In the genomic region with DNA sequence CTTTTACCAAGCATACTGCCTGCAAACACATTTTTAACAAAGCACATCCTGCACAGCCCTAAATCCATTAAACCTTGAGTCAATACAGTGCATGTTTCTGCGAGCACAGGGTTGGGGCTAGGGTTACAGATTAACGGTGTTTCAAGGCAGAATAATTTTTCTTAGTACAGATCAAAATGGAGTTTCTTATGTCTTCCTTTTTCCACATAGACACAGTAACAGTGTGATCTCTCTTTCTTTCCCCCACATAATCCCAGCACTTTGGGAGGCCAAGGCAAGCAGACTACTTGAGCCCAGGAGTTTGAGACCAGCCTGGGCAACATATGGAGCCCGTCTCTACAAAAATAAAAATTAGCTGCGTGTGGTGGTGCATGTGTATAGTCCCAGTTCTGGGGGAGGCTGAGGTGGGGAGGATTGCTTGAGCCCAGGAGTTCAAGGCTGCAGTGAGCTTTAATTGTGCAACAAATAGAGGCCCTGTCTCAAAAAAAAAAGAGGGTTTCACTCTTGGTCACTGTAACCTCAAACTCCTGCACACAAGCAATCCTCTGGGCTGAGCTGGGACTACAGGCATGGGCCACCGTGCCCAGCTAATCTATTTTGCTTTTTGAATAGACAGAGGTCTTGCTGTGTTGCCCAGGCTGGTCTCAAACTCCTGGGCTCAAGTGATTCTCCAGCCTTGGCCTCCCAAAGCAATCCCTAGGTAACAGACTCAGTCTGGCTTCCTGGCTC, we compare ENCODE assay signal across 11 cellular contexts. TPM values are rescaled to one million over a fixed set of nuclear protein-coding genes. Genes with fewer than 3 reads are reported as not detected.
DNase-seq lines count a peak whose midpoint lies in the region; ATAC-seq, FAIRE-seq and TF ChIP-seq lines count a peak whose summit lies in the region.
"Had no signal": no experiment of that assay in that cellular context is flagged by ENCODE, and none has a peak within 500 bp of the region (broad histone marks: within the 10 kb centered on the region; RNA-seq: fewer than 3 reads in every experiment).

No MANE protein-coding gene starts in this region.

- H3K27me3 ChIP-seq in Caco-2 (replicated peaks; ENCODE audit: control insufficient read depth, insufficient read depth, low read length) = no peaks in the 10 kb centered on the region
- no peaks in the 10 kb centered on the region for H3K27me3 ChIP-seq in Loucy (ENCODE audit: insufficient read depth, low read length, poor library complexity, severe bottlenecking)
- no peaks in the 10 kb centered on the region for H3K27me3 ChIP-seq in K562 (ENCODE audit: control insufficient read depth in 2 of 2, insufficient read depth in 2 of 2, low read length in 2 of 2)
- no peaks in the 10 kb centered on the region for H3K27me3 ChIP-seq in small intestine (ENCODE audit: control insufficient read depth in 2 of 2, insufficient read depth in 2 of 2, low read length in 2 of 2)
- H3K27me3 ChIP-seq: adrenal gland had no signal

- ATAC-seq in K562 (no peak), HG03039 (IDR thresholded peaks at IDR 0.05; ENCODE audit: unreplicated experiment) (no peak)

- no peak overlapping the region for H3K4me3 ChIP-seq in Caco-2 (ENCODE audit: low read depth, low read length)
- no peak overlapping the region for H3K4me3 ChIP-seq in Loucy (ENCODE audit: low read length, poor library complexity, severe bottlenecking)
- H3K4me3 ChIP-seq in K562 = peak overlapping the region; percentile 30; the same call in 1 of the 2 replicates
- H3K4me3 ChIP-seq in small intestine (ENCODE audit: low read depth in 1 of 2, low read length in 2 of 2) = no peak overlapping the region
- H3K4me3 ChIP-seq: adrenal gland had no signal

- WGBS in K562 (ENCODE audit: insufficient coverage, low coverage, missing lambda C conversion rate) = 24% methylated on average over 5 of the region's 5 CpGs
- 68 to 78% (median 77%) methylated on average over 5 of the region's 5 CpGs for WGBS in small intestine, 3 donors

- intact Hi-C loops in Caco-2 (cut with micrococcal nuclease; ENCODE audit: unreplicated experiment) (no loop called here), K562 (cut with micrococcal nuclease) (loop anchor here (5.0 kb wide), 2 partner anchors 54 to 134 kb away; a partner anchor contains a TSS)

- H3K27me3 Mint-ChIP-seq in Caco-2 (ENCODE audit: insufficient read depth, unreplicated experiment) = no peaks in the 10 kb centered on the region

- H3K4me1 Mint-ChIP-seq in Caco-2 (ENCODE audit: low read depth, unreplicated experiment) = peaks cover 47% of the 10 kb centered on the region

- H3K4me1 ChIP-seq in Caco-2 (peaks cover 29% of the 10 kb centered on the region), Loucy (ENCODE audit: insufficient read depth, low read length, poor library complexity, severe bottlenecking) (peaks cover 29% of the 10 kb centered on the region), K562 (replicated peaks in 1 of 2; ENCODE audit: control insufficient read depth in 2 of 2, insufficient read depth in 2 of 2, low read length in 2 of 2) (peaks cover 22 to 28% of the 10 kb centered on the region in 2 experiments; a peak in 4 of 5 replicates), small intestine (ENCODE audit: control insufficient read depth in 2 of 2, insufficient read depth in 1 of 2, low read depth in 1 of 2, low read length in 1 of 2) (no peaks in the 10 kb centered on the region)

- CTCF ChIA-PET in Caco-2 (lab: Charles Lee) (interaction anchor here (1.1 to 1.3 kb wide), 3 partner anchors 20 to 75 kb away, joined by 3 to 6 read pairs (median 4); no protein-coding TSS in a partner anchor), K562 (lab: Yijun Ruan, JAX; ENCODE audit: low intra/inter-chr PET ratio) (interaction anchor here (4.1 kb wide), 1 partner anchor 74 kb away, joined by 51 read pairs; a partner anchor contains a TSS)

- no peak overlapping the region for H2AFZ ChIP-seq in Loucy (ENCODE audit: low read length)
- no peak overlapping the region for H2AFZ ChIP-seq in K562 (ENCODE audit: low read depth, low read length)

- H3K9me1 ChIP-seq in K562 (ENCODE audit: control insufficient read depth, insufficient read depth, low read length) = no peaks in the 10 kb centered on the region

- DNase-seq in Caco-2 (no peak), K562 (ENCODE audit: extremely low read depth in 1 of 4, low spot score in 3 of 4) (no peak), small intestine (no peak), NCI-H187 treated with DMSO at 0.1 percent for 48 hours (lab: John Stamatoyannopoulos, UW) (no peak)
- DNase-seq: NK-92 treated with Interleukin-12 subunit alpha and Interleukin-12 subunit beta, amount 100 ng/mL, for 24 hours had no signal

- TF ChIP-seq RAD21 in K562 (CRISPR knock-in tag; conservative IDR thresholded peaks at IDR 0.05 in 1 of 2, IDR thresholded peaks at IDR 0.05 in 1 of 2) = peak in 1 of 2 experiments; percentile 7; a peak in 1 of 4 replicates

- H3K9me3 ChIP-seq in Caco-2 (no peaks in the 10 kb centered on the region), Loucy (ENCODE audit: insufficient read depth, low read depth, low read length) (no peaks in the 10 kb centered on the region), K562 (replicated peaks; ENCODE audit: control insufficient read depth, insufficient read depth, low read depth, low read length) (no peaks in the 10 kb centered on the region), small intestine (ENCODE audit: control insufficient read depth, low read depth) (no peaks in the 10 kb centered on the region)
- H3K9me3 ChIP-seq: adrenal gland had no signal

- peak overlapping the region; percentile 42 for H3K4me3 Mint-ChIP-seq in Caco-2 (ENCODE audit: unreplicated experiment)

- no peaks in the 10 kb centered on the region for H3K9me3 Mint-ChIP-seq in Caco-2 (ENCODE audit: unreplicated experiment)

- H3F3A ChIP-seq in Loucy (ENCODE audit: low read depth) = no peaks in the 10 kb centered on the region

- BruUV-seq in Caco-2 (replicated peaks; lab: Mats Ljungman, UMichigan) (no TSS peak), K562 (replicated peaks; lab: Mats Ljungman, UMichigan) (no TSS peak)

- H3K9ac ChIP-seq in Loucy (ENCODE audit: low read depth, low read length, poor library complexity, severe bottlenecking) (peak overlapping the region; percentile 47), K562 (ENCODE audit: insufficient read depth in 1 of 2, low read depth in 2 of 2, low read length in 2 of 2) (peak overlapping the region; percentile 53 to 59; a peak in 2 of 4 replicates)

- in situ Hi-C loops in K562 (cut with MboI) = loop anchor here (25.0 kb wide), 1 partner anchor 474 kb away; no protein-coding TSS in a partner anchor

- no peak for FAIRE-seq in K562 (lab: Jason Lieb, UNC)
- FAIRE-seq in small intestine (lab: Jason Lieb, UNC) = no peak
- FAIRE-seq: D721Med had no signal

- H3K4me2 ChIP-seq in Loucy (ENCODE audit: low read depth, low read length, poor library complexity, severe bottlenecking) (no peak overlapping the region), K562 (ENCODE audit: insufficient read depth, low read length) (peak overlapping the region; percentile 76)

- POLR2A ChIA-PET in Caco-2 (lab: Charles Lee) = interaction anchor here (1.9 kb wide), 1 partner anchor 20 kb away, joined by 14 read pairs; no protein-coding TSS in a partner anchor
- POLR2A ChIA-PET in K562 (lab: Yijun Ruan, JAX) = interaction anchor here (0.6 to 7.2 kb wide), 9 partner anchors 10 to 134 kb away, joined by 3 to 45 read pairs (median 4); a partner anchor contains a TSS

- no peaks in the 10 kb centered on the region for H3K9me2 ChIP-seq in Loucy (replicated peaks; ENCODE audit: low read depth, low read length)

- TF ChIP-seq EP300 in K562 (IDR thresholded peaks at IDR 0.05; ENCODE audit: low read length) = no peak

- TF ChIP-seq POLR2A in K562 (conservative IDR thresholded peaks at IDR 0.05) = no peak

- peak overlapping the region; percentile 51 for H3K27ac Mint-ChIP-seq in Caco-2 (ENCODE audit: unreplicated experiment)

- TF ChIP-seq CTCF in Caco-2 (IDR thresholded peaks at IDR 0.05; ENCODE audit: insufficient read depth in 1 of 2, low read depth in 1 of 2, low read length in 1 of 2, severe bottlenecking in 1 of 2, unreplicated experiment in 1 of 2) (no peak), Loucy (conservative IDR thresholded peaks at IDR 0.05; ENCODE audit: low read length) (no peak), K562 (IDR thresholded peaks at IDR 0.05 in 2 of 3, conservative IDR thresholded peaks at IDR 0.05 in 1 of 3; ENCODE audit: insufficient read depth in 2 of 3, low read depth in 1 of 3, low read length in 3 of 3) (no peak)

- H3K79me2 ChIP-seq in Loucy (ENCODE audit: insufficient read depth, low read length) (peaks cover 44% of the 10 kb centered on the region), K562 (ENCODE audit: control insufficient read depth, insufficient read depth, low read length) (peaks cover 97% of the 10 kb centered on the region)

- H3K36me3 Mint-ChIP-seq in Caco-2 (ENCODE audit: insufficient read depth, unreplicated experiment) = peaks cover 74% of the 10 kb centered on the region

- H4K20me1 ChIP-seq in Loucy (ENCODE audit: insufficient read depth, low read length, poor library complexity, severe bottlenecking) (no peaks in the 10 kb centered on the region), K562 (replicated peaks; ENCODE audit: control insufficient read depth, insufficient read depth, low read length) (peaks cover 13% of the 10 kb centered on the region)

- no peaks in the 10 kb centered on the region; the same call in 1 of the 2 replicates for H3K36me3 ChIP-seq in Caco-2 (ENCODE audit: control insufficient read depth, insufficient read depth, low read length)
- no peaks in the 10 kb centered on the region for H3K36me3 ChIP-seq in Loucy (ENCODE audit: insufficient read depth, low read length)
- peaks cover 52% of the 10 kb centered on the region for H3K36me3 ChIP-seq in K562 (ENCODE audit: control insufficient read depth, insufficient read depth, low read length)
- H3K36me3 ChIP-seq in small intestine (ENCODE audit: control insufficient read depth in 2 of 2, insufficient read depth in 2 of 2, low read length in 2 of 2) = no peaks in the 10 kb centered on the region
- H3K36me3 ChIP-seq: adrenal gland had no signal

- H3K27ac ChIP-seq in K562 (ENCODE audit: extremely low read depth, low read depth, low read length) (peak overlapping the region; percentile 63; the same call in 2 of the 3 replicates), small intestine (ENCODE audit: low read depth in 1 of 2, low read length in 1 of 2) (no peak overlapping the region)
- H3K27ac ChIP-seq: adrenal gland had no signal

RNA-seq across cellular contexts. Expression of a gene that starts 19.7 kb away (rescaled TPM):
- total RNA-seq in Caco-2 (2022) = 763 and 879 TPM in 2 replicates
- 762 and 871 TPM in 2 replicates for total RNA-seq in K562 (2011; cell fraction: chromatin; rRNA removed; ENCODE audit: low replicate concordance)
- 808 and 809 TPM in 2 replicates for total RNA-seq in K562 (2011; cell fraction: nucleolus; rRNA removed)
- total RNA-seq in K562 (2011; cell fraction: nucleoplasm; rRNA removed) = 628 and 726 TPM in 2 replicates
- total RNA-seq in K562 (2014; rRNA removed) = 245 and 289 TPM in 2 replicates
- total RNA-seq in K562 (2014; rRNA removed; fragmentation: Illumina TruSeq; extraction: Trizol) = 214 and 276 TPM in 2 replicates
- total RNA-seq in K562 (2015; rRNA removed; fragmentation: Illumina TruSeq; extraction: Trizol) = 120 and 132 TPM in 2 replicates
- 255 and 276 TPM in 2 replicates for total RNA-seq in K562 (2021)
- polyA plus RNA-seq in K562 (2011; rRNA removed) = 282 and 323 TPM in 2 replicates
- 289 and 316 TPM in 2 replicates for polyA plus RNA-seq in K562 (2011; cell fraction: cytosol; rRNA removed)
- polyA plus RNA-seq in K562 (2011; cell fraction: nucleus; rRNA removed) = 1,169 and 1,253 TPM in 2 replicates
- polyA plus RNA-seq in K562 (2012) = 196 and 375 TPM in 2 replicates
- polyA plus RNA-seq in K562 (2014; fragmentation: Illumina TruSeq; extraction: Trizol) = 183 and 221 TPM in 2 replicates
- 10 to 100 TPM; 20.0 to 39.7 TPM for polyA plus RNA-seq in K562 (2014; fragmentation: Nextera tagmentation; extraction: Ambion mirVana)
- polyA plus RNA-seq in K562 (2014; rRNA removed) = 254 and 296 TPM in 2 replicates
- polyA minus RNA-seq in K562 (2011; rRNA and poly(A)+ RNA removed) = 168 and 173 TPM in 2 replicates
- 167 and 196 TPM in 2 replicates for polyA minus RNA-seq in K562 (2011; cell fraction: cytosol; rRNA and poly(A)+ RNA removed)
- polyA minus RNA-seq in K562 (2011; cell fraction: nucleus; rRNA and poly(A)+ RNA removed) = 164 and 348 TPM in 2 replicates
- 100 to 1,000 TPM; 124 to 200 (median 176) TPM for polyA plus RNA-seq in small intestine

RNA-seq across cellular contexts. Expression of a gene that starts 21.6 kb away (rescaled TPM):
- 112 and 115 TPM in 2 replicates for total RNA-seq in Caco-2 (2022)
- 146 and 260 TPM in 2 replicates for total RNA-seq in K562 (2011; cell fraction: chromatin; rRNA removed; ENCODE audit: low replicate concordance)
- 230 and 252 TPM in 2 replicates for total RNA-seq in K562 (2011; cell fraction: nucleolus; rRNA removed)
- 260 and 399 TPM in 2 replicates for total RNA-seq in K562 (2011; cell fraction: nucleoplasm; rRNA removed)
- total RNA-seq in K562 (2014; rRNA removed) = 210 and 239 TPM in 2 replicates
- 94.6 and 112 TPM in 2 replicates for total RNA-seq in K562 (2014; rRNA removed; fragmentation: Illumina TruSeq; extraction: Trizol)
- 122 and 128 TPM in 2 replicates for total RNA-seq in K562 (2015; rRNA removed; fragmentation: Illumina TruSeq; extraction: Trizol)
- total RNA-seq in K562 (2021) = 136 TPM in 2 replicates
- polyA plus RNA-seq in K562 (2011; rRNA removed) = 87.2 and 92.0 TPM in 2 replicates
- 101 and 156 TPM in 2 replicates for polyA plus RNA-seq in K562 (2011; cell fraction: cytosol; rRNA removed)
- polyA plus RNA-seq in K562 (2011; cell fraction: nucleus; rRNA removed) = 223 and 302 TPM in 2 replicates
- 75.1 and 119 TPM in 2 replicates for polyA plus RNA-seq in K562 (2012)
- polyA plus RNA-seq in K562 (2014; fragmentation: Illumina TruSeq; extraction: Trizol) = 114 and 118 TPM in 2 replicates
- 10 to 100 TPM; 32.7 to 46.2 TPM for polyA plus RNA-seq in K562 (2014; fragmentation: Nextera tagmentation; extraction: Ambion mirVana)
- 165 and 208 TPM in 2 replicates for polyA plus RNA-seq in K562 (2014; rRNA removed)
- 96.2 and 110 TPM in 2 replicates for polyA minus RNA-seq in K562 (2011; rRNA and poly(A)+ RNA removed)
- polyA minus RNA-seq in K562 (2011; cell fraction: cytosol; rRNA and poly(A)+ RNA removed) = 51.0 and 53.7 TPM in 2 replicates
- polyA minus RNA-seq in K562 (2011; cell fraction: nucleus; rRNA and poly(A)+ RNA removed) = 178 and 418 TPM in 2 replicates
- 10 to 100 TPM; 30.3 to 47.5 (median 34.0) TPM for polyA plus RNA-seq in small intestine

RNA-seq across cellular contexts. Expression of a gene that starts 28.4 kb away (rescaled TPM):
- total RNA-seq in Caco-2 (2022) (0.95 TPM in 1 of 2 replicates, not detected in the other), K562 (2014; rRNA removed) (not detected in 2 replicates), K562 (2014; rRNA removed; fragmentation: Illumina TruSeq; extraction: Trizol) (not detected in 2 replicates), K562 (2015; rRNA removed; fragmentation: Illumina TruSeq; extraction: Trizol) (not detected in 2 replicates), K562 (2021) (not detected in 2 replicates)
- total RNA-seq in K562 (2011; cell fraction: chromatin; rRNA removed; ENCODE audit: low replicate concordance) = 0.93 TPM in 1 of 2 replicates, not detected in the other
- 2.0 TPM in 1 of 2 replicates, not detected in the other for total RNA-seq in K562 (2011; cell fraction: nucleolus; rRNA removed)
- total RNA-seq in K562 (2011; cell fraction: nucleoplasm; rRNA removed) = 1.2 TPM in 1 of 2 replicates, not detected in the other
- polyA plus RNA-seq in K562 (2011; rRNA removed) (not detected in 2 replicates), K562 (2014; fragmentation: Illumina TruSeq; extraction: Trizol) (not detected in 2 replicates), K562 (2014; fragmentation: Nextera tagmentation; extraction: Ambion mirVana) (not detected), K562 (2014; rRNA removed) (not detected in 2 replicates), small intestine (not detected)
- polyA plus RNA-seq in K562 (2011; cell fraction: cytosol; rRNA removed) = not detected in 2 replicates
- not detected in 2 replicates for polyA plus RNA-seq in K562 (2011; cell fraction: nucleus; rRNA removed)
- not detected in 2 replicates for polyA plus RNA-seq in K562 (2012)
- polyA minus RNA-seq in K562 (2011; rRNA and poly(A)+ RNA removed) = not detected in 2 replicates
- not detected in 2 replicates for polyA minus RNA-seq in K562 (2011; cell fraction: cytosol; rRNA and poly(A)+ RNA removed)
- not detected in 2 replicates for polyA minus RNA-seq in K562 (2011; cell fraction: nucleus; rRNA and poly(A)+ RNA removed)
- total RNA-seq: adrenal gland, H4, subcutaneous adipose tissue had no signal

RNA-seq across cellular contexts. Expression of a gene that starts 29.1 kb away (rescaled TPM):
- total RNA-seq in Caco-2 (2022) (39.9 and 44.2 TPM in 2 replicates), K562 (2014; rRNA removed) (24.3 and 28.3 TPM in 2 replicates), K562 (2014; rRNA removed; fragmentation: Illumina TruSeq; extraction: Trizol) (17.2 and 17.4 TPM in 2 replicates), K562 (2015; rRNA removed; fragmentation: Illumina TruSeq; extraction: Trizol) (19.4 TPM in 2 replicates), K562 (2021) (24.8 and 26.9 TPM in 2 replicates)
- total RNA-seq in K562 (2011; cell fraction: chromatin; rRNA removed; ENCODE audit: low replicate concordance) = 46.3 and 74.6 TPM in 2 replicates
- total RNA-seq in K562 (2011; cell fraction: nucleolus; rRNA removed) = 33.7 and 41.5 TPM in 2 replicates
- total RNA-seq in K562 (2011; cell fraction: nucleoplasm; rRNA removed) = 38.8 and 41.1 TPM in 2 replicates
- polyA plus RNA-seq in K562 (2011; rRNA removed) (28.6 and 34.5 TPM in 2 replicates), K562 (2014; fragmentation: Illumina TruSeq; extraction: Trizol) (27.8 TPM in 2 replicates), K562 (2014; fragmentation: Nextera tagmentation; extraction: Ambion mirVana) (1 to 10 TPM; 2.8 to 3.6 TPM), K562 (2014; rRNA removed) (23.7 and 27.7 TPM in 2 replicates), small intestine (10 to 100 TPM; 22.6 to 38.6 (median 24.8) TPM)
- 35.9 and 38.3 TPM in 2 replicates for polyA plus RNA-seq in K562 (2011; cell fraction: cytosol; rRNA removed)
- polyA plus RNA-seq in K562 (2011; cell fraction: nucleus; rRNA removed) = 30.2 and 48.1 TPM in 2 replicates
- 22.3 and 69.5 TPM in 2 replicates for polyA plus RNA-seq in K562 (2012)
- 36.3 and 40.4 TPM in 2 replicates for polyA minus RNA-seq in K562 (2011; rRNA and poly(A)+ RNA removed)
- 14.2 and 15.6 TPM in 2 replicates for polyA minus RNA-seq in K562 (2011; cell fraction: cytosol; rRNA and poly(A)+ RNA removed)
- 18.3 and 23.7 TPM in 2 replicates for polyA minus RNA-seq in K562 (2011; cell fraction: nucleus; rRNA and poly(A)+ RNA removed)

RNA-seq across cellular contexts. Expression of a gene that starts 55.8 kb away (rescaled TPM):
- total RNA-seq in Caco-2 (2022) (77.5 and 77.6 TPM in 2 replicates), K562 (2014; rRNA removed) (24.4 and 36.9 TPM in 2 replicates), K562 (2014; rRNA removed; fragmentation: Illumina TruSeq; extraction: Trizol) (24.0 and 28.5 TPM in 2 replicates), K562 (2015; rRNA removed; fragmentation: Illumina TruSeq; extraction: Trizol) (35.3 and 35.8 TPM in 2 replicates), K562 (2021) (60.2 and 64.7 TPM in 2 replicates)
- total RNA-seq in K562 (2011; cell fraction: chromatin; rRNA removed; ENCODE audit: low replicate concordance) = 197 and 278 TPM in 2 replicates
- total RNA-seq in K562 (2011; cell fraction: nucleolus; rRNA removed) = 110 and 133 TPM in 2 replicates
- total RNA-seq in K562 (2011; cell fraction: nucleoplasm; rRNA removed) = 134 and 162 TPM in 2 replicates
- polyA plus RNA-seq in K562 (2011; rRNA removed) (18.1 and 26.3 TPM in 2 replicates), K562 (2014; fragmentation: Illumina TruSeq; extraction: Trizol) (86.9 and 98.3 TPM in 2 replicates), K562 (2014; fragmentation: Nextera tagmentation; extraction: Ambion mirVana) (10 to 100 TPM; 26.8 to 68.8 TPM), K562 (2014; rRNA removed) (34.4 and 41.1 TPM in 2 replicates), small intestine (100 to 1,000 TPM in 2 of 3 donors, 10 to 100 TPM in 1; 48.2 to 188 (median 131) TPM)
- 34.4 and 39.3 TPM in 2 replicates for polyA plus RNA-seq in K562 (2011; cell fraction: cytosol; rRNA removed)
- 182 and 294 TPM in 2 replicates for polyA plus RNA-seq in K562 (2011; cell fraction: nucleus; rRNA removed)
- polyA plus RNA-seq in K562 (2012) = 55.7 and 62.4 TPM in 2 replicates
- 50.1 and 55.8 TPM in 2 replicates for polyA minus RNA-seq in K562 (2011; rRNA and poly(A)+ RNA removed)
- polyA minus RNA-seq in K562 (2011; cell fraction: cytosol; rRNA and poly(A)+ RNA removed) = 25.8 and 39.4 TPM in 2 replicates
- polyA minus RNA-seq in K562 (2011; cell fraction: nucleus; rRNA and poly(A)+ RNA removed) = 37.7 and 52.9 TPM in 2 replicates
